10 cellular contexts compared by ENCODE assay signal in the genomic region with DNA sequence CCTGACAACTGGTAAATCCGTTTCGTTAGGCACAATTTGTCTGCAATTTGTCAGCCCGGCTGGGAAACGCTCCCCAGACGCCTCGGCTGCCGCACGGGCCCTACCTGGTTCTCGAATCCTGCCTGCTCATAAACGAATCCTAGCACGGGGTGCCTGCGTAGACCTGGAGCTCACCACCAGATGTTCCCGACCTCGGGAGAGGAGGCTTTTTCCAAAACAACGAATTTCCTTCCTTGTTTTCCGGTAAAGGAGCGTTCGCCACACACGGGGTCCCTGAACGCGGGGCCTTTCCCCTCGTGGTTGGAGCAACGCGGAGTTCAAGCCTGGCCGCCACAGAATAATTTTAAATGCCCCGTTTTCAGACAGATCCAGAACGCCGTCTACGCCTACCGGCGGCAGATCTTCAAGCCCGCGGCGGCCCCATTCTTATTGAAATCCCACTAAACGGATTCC. TPM values are rescaled to one million over a fixed set of nuclear protein-coding genes. Genes with fewer than 3 reads are reported as not detected.
DNase-seq lines count a peak whose midpoint lies in the region; ATAC-seq and TF ChIP-seq lines count a peak whose summit lies in the region.
"Had no signal": no experiment of that assay in that cellular context is flagged by ENCODE, and none has a peak within 500 bp of the region (broad histone marks: within the 10 kb centered on the region; RNA-seq: fewer than 3 reads in every experiment).

No MANE protein-coding gene starts in this region.

- intact Hi-C loops in activated B cell treated with CpG ODN at 0.5 μM for 24 hours (cut with micrococcal nuclease): loop anchor here (5.0 kb wide), 1 partner anchor 115 kb away; no protein-coding TSS in a partner anchor

- no peak for DNase-seq in activated naive CD8-positive, alpha-beta T cell treated with anti-CD3 and anti-CD28 coated beads for 36 hours
- DNase-seq in activated B cell treated with CpG ODN at 0.5 μM for 24 hours (no peak), left lobe of liver (ENCODE audit: low spot score) (peak; percentile 40), thoracic aorta (ENCODE audit: low spot score) (no peak), amygdala (lab: John Stamatoyannopoulos, UW) (no peak), DMS 273 (lab: John Stamatoyannopoulos, UW; ENCODE audit: unreplicated experiment) (no peak)

- peak overlapping the region; percentile 36 for H3K4me3 Mint-ChIP-seq in activated naive CD8-positive, alpha-beta T cell
- no peak overlapping the region for H3K4me3 Mint-ChIP-seq in activated naive CD8-positive, alpha-beta T cell treated with anti-CD3 and anti-CD28 coated beads for 36 hours
- peak overlapping the region; percentile 35 for H3K4me3 Mint-ChIP-seq in activated B cell treated with CpG ODN at 0.5 μM for 24 hours

- peaks cover 37 to 66% of the 10 kb centered on the region in 2 donors for H3K4me1 ChIP-seq in thoracic aorta (ENCODE audit: control insufficient read depth in 1 of 2, low read depth in 2 of 2)

- peaks cover 34% of the 10 kb centered on the region for H3K4me1 Mint-ChIP-seq in activated naive CD8-positive, alpha-beta T cell (ENCODE audit: low read depth)
- peaks cover 29% of the 10 kb centered on the region for H3K4me1 Mint-ChIP-seq in activated naive CD8-positive, alpha-beta T cell treated with anti-CD3 and anti-CD28 coated beads for 36 hours
- peaks cover 39% of the 10 kb centered on the region for H3K4me1 Mint-ChIP-seq in activated B cell treated with CpG ODN at 0.5 μM for 24 hours

- no peaks in the 10 kb centered on the region for H3K9me3 Mint-ChIP-seq in activated naive CD8-positive, alpha-beta T cell (ENCODE audit: low read depth)
- H3K9me3 Mint-ChIP-seq in activated naive CD8-positive, alpha-beta T cell treated with anti-CD3 and anti-CD28 coated beads for 36 hours: no peaks in the 10 kb centered on the region
- H3K9me3 Mint-ChIP-seq in activated B cell treated with CpG ODN at 0.5 μM for 24 hours: no peaks in the 10 kb centered on the region
- H3K9me3 Mint-ChIP-seq: dendritic cell treated with granulocyte-macrophage colony-stimulating factor and Interleukin-4, amounts not matched to agents 40 ng/mL and 50 ng/mL, for 4 days had no signal

- ATAC-seq in activated B cell treated with CpG ODN at 0.5 μM for 24 hours (ENCODE audit: low read depth) (no peak), left lobe of liver (no peak), thoracic aorta (ENCODE audit: insufficient number of reproducible peaks, low FRiP score, low read depth) (no peak), GM21576 (IDR thresholded peaks at IDR 0.05; ENCODE audit: unreplicated experiment) (no peak)

- H3K9me3 ChIP-seq in thoracic aorta: no peaks in the 10 kb centered on the region

- H3K36me3 Mint-ChIP-seq in activated naive CD8-positive, alpha-beta T cell: no peaks in the 10 kb centered on the region
- no peaks in the 10 kb centered on the region for H3K36me3 Mint-ChIP-seq in activated naive CD8-positive, alpha-beta T cell treated with anti-CD3 and anti-CD28 coated beads for 36 hours
- no peaks in the 10 kb centered on the region for H3K36me3 Mint-ChIP-seq in activated B cell treated with CpG ODN at 0.5 μM for 24 hours (ENCODE audit: low read depth)

- CTCF ChIA-PET in activated B cell treated with CpG ODN at 0.5 μM for 24 hours (lab: Charles Lee): no interaction called here

- H3K27me3 Mint-ChIP-seq in activated naive CD8-positive, alpha-beta T cell: peaks cover 26% of the 10 kb centered on the region
- H3K27me3 Mint-ChIP-seq in activated naive CD8-positive, alpha-beta T cell treated with anti-CD3 and anti-CD28 coated beads for 36 hours: peaks cover 80% of the 10 kb centered on the region
- peaks cover 55% of the 10 kb centered on the region for H3K27me3 Mint-ChIP-seq in activated B cell treated with CpG ODN at 0.5 μM for 24 hours

- H3K36me3 ChIP-seq in thoracic aorta: no peaks in the 10 kb centered on the region

- peak overlapping the region; percentile 33 for H3K4me3 ChIP-seq in thoracic aorta

- no peak overlapping the region for H3K27ac ChIP-seq in thoracic aorta

- TF ChIP-seq CTCF in activated B cell treated with CpG ODN at 0.5 μM for 24 hours (IDR thresholded peaks at IDR 0.05) (no peak), thoracic aorta (IDR thresholded peaks at IDR 0.05) (no peak)

- POLR2A ChIA-PET in activated B cell treated with CpG ODN at 0.5 μM for 24 hours (lab: Charles Lee): no interaction called here

- H3K27me3 ChIP-seq in thoracic aorta (replicated peaks; ENCODE audit: insufficient read depth): peaks cover 68% of the 10 kb centered on the region

- no peak overlapping the region for H3K27ac Mint-ChIP-seq in activated naive CD8-positive, alpha-beta T cell
- no peak overlapping the region for H3K27ac Mint-ChIP-seq in activated naive CD8-positive, alpha-beta T cell treated with anti-CD3 and anti-CD28 coated beads for 36 hours
- H3K27ac Mint-ChIP-seq in activated B cell treated with CpG ODN at 0.5 μM for 24 hours: no peak overlapping the region
- H3K27ac Mint-ChIP-seq: dendritic cell treated with granulocyte-macrophage colony-stimulating factor and Interleukin-4, amounts not matched to agents 40 ng/mL and 50 ng/mL, for 4 days had no signal

RNA-seq across cellular contexts. Expression of a gene that starts 1.1 kb away (rescaled TPM):
- total RNA-seq in activated naive CD8-positive, alpha-beta T cell treated with anti-CD3 and anti-CD28 coated beads for 36 hours: under 1 TPM in 1 of 2 experiments, not detected in 1; 0.24 TPM
- total RNA-seq in activated B cell treated with CpG ODN at 0.5 μM for 24 hours (not detected in 2 replicates), left lobe of liver (1.3 TPM), thoracic aorta (10 to 100 TPM in 1 of 2 donors, 1 to 10 TPM in 1; 5.2 to 21.3 TPM)
- total RNA-seq: T-helper 2 cell treated with Interferon-gamma antibody and Interleukin-4, amounts not matched to agents 100 ng/mL and 5 ng/mL, for 36 hours had no signal

RNA-seq across cellular contexts. Expression of a gene that starts 25.2 kb away (rescaled TPM):
- total RNA-seq in activated naive CD8-positive, alpha-beta T cell treated with anti-CD3 and anti-CD28 coated beads for 36 hours: not detected
- total RNA-seq in activated B cell treated with CpG ODN at 0.5 μM for 24 hours (not detected in 2 replicates), left lobe of liver (not detected), thoracic aorta (not detected)
- total RNA-seq: T-helper 2 cell treated with Interferon-gamma antibody and Interleukin-4, amounts not matched to agents 100 ng/mL and 5 ng/mL, for 36 hours had no signal
